26 cellular contexts compared by ENCODE assay signal in genomic region chr17:78950870-78951269, GRCh38. TPM values are rescaled to one million over a fixed set of nuclear protein-coding genes. Genes with fewer than 3 reads are reported as not detected.
"Had no signal": no experiment of that assay in that cellular context is flagged by ENCODE, and none has a peak within 500 bp of the region (broad histone marks: within the 10 kb centered on the region; RNA-seq: fewer than 3 reads in every experiment).

No MANE protein-coding gene starts in this region.

- H3K9me3 ChIP-seq: neutrophil, prostate gland had no signal

- H3K27ac ChIP-seq: lower lobe of right lung, neutrophil, parathyroid adenoma, prostate gland, right atrium auricular region, thoracic aorta, upper lobe of left lung had no signal

- ATAC-seq: effector memory CD8-positive, alpha-beta T cell; left colon; lower lobe of right lung; naive thymus-derived CD8-positive, alpha-beta T cell; stimulated activated memory B cell treated with anti-CD40 and anti-IgM and Interleukin-4, amounts not matched to agents 10 μg/mL and 1 μg/mL and 100 μg/mL, for 72 hours had no signal

- H3K27me3 Mint-ChIP-seq: stimulated activated naive CD8-positive, alpha-beta T cell treated with anti-CD3 and anti-CD28 coated beads, Interleukin-15, Interleukin-2, amounts not matched to agents 100 ng/mL and 50 ng/mL, for 24 hours had no signal

- FAIRE-seq: endometrium had no signal

- H3K36me3 Mint-ChIP-seq: immature natural killer cell had no signal

- H3K4me1 ChIP-seq: prostate gland had no signal

- H3K4me3 Mint-ChIP-seq: effector memory CD8-positive, alpha-beta T cell; immature natural killer cell; naive thymus-derived CD8-positive, alpha-beta T cell; stimulated activated memory B cell treated with anti-CD40 and anti-IgM and Interleukin-4, amounts not matched to agents 10 μg/mL and 1 μg/mL and 100 μg/mL, for 72 hours; stimulated activated naive CD8-positive, alpha-beta T cell treated with anti-CD3 and anti-CD28 coated beads, Interleukin-15, Interleukin-2, amounts not matched to agents 100 ng/mL and 50 ng/mL, for 24 hours had no signal

- H3K79me2 ChIP-seq: parathyroid adenoma had no signal

- H3K4me1 Mint-ChIP-seq: immature natural killer cell had no signal

- H3K36me3 ChIP-seq: esophagus squamous epithelium, lower lobe of right lung, neutrophil, prostate gland, right atrium auricular region, sigmoid colon, thoracic aorta, tibial nerve, upper lobe of left lung had no signal

- H3K9me3 Mint-ChIP-seq: effector memory CD8-positive, alpha-beta T cell had no signal

- H2AFZ ChIP-seq: parathyroid adenoma had no signal

- H3K27me3 ChIP-seq: esophagus squamous epithelium, neutrophil, right atrium auricular region, sigmoid colon, tibial nerve, upper lobe of left lung had no signal

- DNase-seq: cortex of kidney; effector memory CD8-positive, alpha-beta T cell; erythroblast; esophagus squamous epithelium; foreskin melanocyte; hypothalamus; immature natural killer cell; islet precursor cell; kidney glomerular epithelial cell; left colon; left ventricle myocardium superior; lower lobe of right lung; naive thymus-derived CD8-positive, alpha-beta T cell; sigmoid colon; stimulated activated CD4-positive, alpha-beta T cell treated with anti-CD3 and anti-CD28 coated beads, Interleukin-4, amount 100 ng/mL, for 4 hours; upper lobe of left lung had no signal

- H3K27ac Mint-ChIP-seq: effector memory CD8-positive, alpha-beta T cell; immature natural killer cell; stimulated activated memory B cell treated with anti-CD40 and anti-IgM and Interleukin-4, amounts not matched to agents 10 μg/mL and 1 μg/mL and 100 μg/mL, for 72 hours; stimulated activated naive CD8-positive, alpha-beta T cell treated with anti-CD3 and anti-CD28 coated beads, Interleukin-15, Interleukin-2, amounts not matched to agents 100 ng/mL and 50 ng/mL, for 24 hours had no signal

- H3K4me3 ChIP-seq: esophagus squamous epithelium, lower lobe of right lung, prostate gland, right atrium auricular region, sigmoid colon, thoracic aorta, tibial nerve, upper lobe of left lung had no signal

RNA-seq across cellular contexts. Expression of gene CEP295NL, which starts 47.9 kb away (rescaled TPM):
- polyA plus RNA-seq: immature natural killer cell; naive thymus-derived CD8-positive, alpha-beta T cell; neural cell had no signal
